Comparison of ENCODE assay signal across 13 cellular contexts in genomic region chr17:42002792-42003301, GRCh38. TPM values are rescaled to one million over a fixed set of nuclear protein-coding genes. Genes with fewer than 3 reads are reported as not detected.
DNase-seq lines count a peak whose midpoint lies in the region; ATAC-seq and TF ChIP-seq lines count a peak whose summit lies in the region.
"Had no signal": no experiment of that assay in that cellular context is flagged by ENCODE, and none has a peak within 500 bp of the region (broad histone marks: within the 10 kb centered on the region; RNA-seq: fewer than 3 reads in every experiment).

No MANE protein-coding gene starts in this region.

- no peaks in the 10 kb centered on the region for H3K4me1 Mint-ChIP-seq in GM23338
- peaks cover 4% of the 10 kb centered on the region for H3K4me1 Mint-ChIP-seq in activated naive CD4-positive, alpha-beta T cell treated with anti-CD3 and anti-CD28 coated beads, Interleukin-2, amount 10 ng/mL, durations not matched to agents 7 days and 5 days

- no peak overlapping the region for H3K4me3 ChIP-seq in GM23338
- H3K4me3 ChIP-seq in SK-N-MC, result no peak overlapping the region
- H3K4me3 ChIP-seq: ascending aorta, esophagus squamous epithelium, HAP-1, K562 had no signal

- peaks cover 15% of the 10 kb centered on the region for H3F3A ChIP-seq in GM23338 (replicated peaks; ENCODE audit: low read depth)

- H3K27me3 Mint-ChIP-seq in GM23338 (ENCODE audit: insufficient read depth, low read depth, poor library complexity), result peaks cover 2% of the 10 kb centered on the region
- H3K27me3 Mint-ChIP-seq in activated naive CD4-positive, alpha-beta T cell treated with anti-CD3 and anti-CD28 coated beads, Interleukin-2, amount 10 ng/mL, durations not matched to agents 7 days and 5 days, result no peaks in the 10 kb centered on the region
- H3K27me3 Mint-ChIP-seq: naive thymus-derived CD4-positive, alpha-beta T cell had no signal

- no peak overlapping the region for H3K27ac Mint-ChIP-seq in GM23338
- no peak overlapping the region for H3K27ac Mint-ChIP-seq in activated naive CD4-positive, alpha-beta T cell treated with anti-CD3 and anti-CD28 coated beads, Interleukin-2, amount 10 ng/mL, durations not matched to agents 7 days and 5 days

- no peaks in the 10 kb centered on the region for H3K4me1 ChIP-seq in GM23338 (ENCODE audit: insufficient read depth)

- no peaks in the 10 kb centered on the region for H3K9me3 ChIP-seq in SK-N-MC (ENCODE audit: low read depth, low read length)
- H3K9me3 ChIP-seq: ascending aorta, esophagus squamous epithelium, HAP-1 had no signal

- H3K27me3 ChIP-seq in GM23338 (ENCODE audit: insufficient read depth), result no peaks in the 10 kb centered on the region
- H3K27me3 ChIP-seq: ascending aorta, esophagus squamous epithelium had no signal

- peaks cover 50% of the 10 kb centered on the region for H3K36me3 Mint-ChIP-seq in GM23338 (ENCODE audit: low read depth)
- H3K36me3 Mint-ChIP-seq in activated naive CD4-positive, alpha-beta T cell treated with anti-CD3 and anti-CD28 coated beads, Interleukin-2, amount 10 ng/mL, durations not matched to agents 7 days and 5 days, result peaks cover 31% of the 10 kb centered on the region

- H3K9me3 Mint-ChIP-seq in GM23338, result no peaks in the 10 kb centered on the region
- H3K9me3 Mint-ChIP-seq in activated naive CD4-positive, alpha-beta T cell treated with anti-CD3 and anti-CD28 coated beads, Interleukin-2, amount 10 ng/mL, durations not matched to agents 7 days and 5 days, result no peaks in the 10 kb centered on the region
- H3K9me3 Mint-ChIP-seq: naive thymus-derived CD4-positive, alpha-beta T cell had no signal

- no peak overlapping the region for H3K9ac ChIP-seq in SK-N-MC (ENCODE audit: insufficient read length)

- no peak overlapping the region for H3K4me3 Mint-ChIP-seq in GM23338
- H3K4me3 Mint-ChIP-seq in activated naive CD4-positive, alpha-beta T cell treated with anti-CD3 and anti-CD28 coated beads, Interleukin-2, amount 10 ng/mL, durations not matched to agents 7 days and 5 days, result no peak overlapping the region
- H3K4me3 Mint-ChIP-seq: naive thymus-derived CD4-positive, alpha-beta T cell had no signal

- peaks cover 45% of the 10 kb centered on the region for H4K20me1 ChIP-seq in GM23338 (replicated peaks; ENCODE audit: insufficient read depth)

- H3K9me2 ChIP-seq in GM23338 (ENCODE audit: insufficient read depth), result no peaks in the 10 kb centered on the region

- H3K79me2 ChIP-seq in GM23338 (replicated peaks; ENCODE audit: insufficient read depth), result peaks cover 75% of the 10 kb centered on the region

- peaks cover 35% of the 10 kb centered on the region for H3K36me3 ChIP-seq in GM23338 (ENCODE audit: insufficient read depth)
- H3K36me3 ChIP-seq in SK-N-MC (ENCODE audit: insufficient read depth, low read length), result peaks cover 54% of the 10 kb centered on the region

- DNase-seq in GM23338 (ENCODE audit: low spot score) (no peak), SK-N-MC (ENCODE audit: low read depth, low spot score) (no peak), globus pallidus (ENCODE audit: low spot score) (peak; percentile 85), renal cortical epithelial cell (ENCODE audit: low read depth) (peak; percentile 84), AML-193 (lab: John Stamatoyannopoulos, UW) (no peak), NCI-H1436 (lab: John Stamatoyannopoulos, UW) (no peak)
- DNase-seq in activated naive CD4-positive, alpha-beta T cell treated with anti-CD3 and anti-CD28 coated beads, Interleukin-2, amount 10 ng/mL, durations not matched to agents 7 days and 5 days, result no peak
- DNase-seq: esophagus squamous epithelium; naive thymus-derived CD4-positive, alpha-beta T cell had no signal

- no peak for TF ChIP-seq CTCF in GM23338 (conservative IDR thresholded peaks at IDR 0.05; ENCODE audit: low read depth in 2 of 2)

- ATAC-seq in GM23338, result no peak
- ATAC-seq in GM19395 (IDR thresholded peaks at IDR 0.05; ENCODE audit: unreplicated experiment), result no peak
- ATAC-seq: K562; naive thymus-derived CD4-positive, alpha-beta T cell had no signal

- CTCF ChIA-PET in activated naive CD4-positive, alpha-beta T cell treated with anti-CD3 and anti-CD28 coated beads, Interleukin-2, amount 10 ng/mL, durations not matched to agents 7 days and 5 days (lab: Charles Lee), result interaction anchor here (1.3 kb wide), 2 partner anchors 18 to 65 kb away, joined by 3 read pairs; no protein-coding TSS in a partner anchor

- no peak overlapping the region for H3K4me2 ChIP-seq in GM23338

- no peak overlapping the region for H2AFZ ChIP-seq in GM23338

- H3K27ac ChIP-seq in GM23338 (ENCODE audit: low read depth), result peak overlapping the region; percentile 72; the same call in 1 of the 2 replicates
- H3K27ac ChIP-seq in SK-N-MC, result peak overlapping the region; percentile 50
- H3K27ac ChIP-seq: ascending aorta, esophagus squamous epithelium had no signal

TF ChIP-seq in GM23338, 12 proteins besides CTCF, POLR2A, EP300 and RAD21 (continues in another document):
- no peak for TF ChIP-seq ZNF331 (CRISPR knock-in tag; IDR thresholded peaks at IDR 0.05; ENCODE audit: low read depth)
- TF ChIP-seq ZNF114 (CRISPR knock-in tag; IDR thresholded peaks at IDR 0.05), result no peak
- TF ChIP-seq EZH2phosphoT487 (IDR thresholded peaks at IDR 0.05; ENCODE audit: unreplicated experiment), result no peak
- TF ChIP-seq ZNF462 (CRISPR knock-in tag; IDR thresholded peaks at IDR 0.05), result no peak

RNA-seq across cellular contexts. Expression of gene DNAJC7, which starts 14.4 kb away (rescaled TPM):
- total RNA-seq in GM23338 (2014; rRNA removed; shearing (Covaris generic)), result 119 and 139 TPM in 2 replicates
- 136 and 141 TPM in 2 replicates for polyA plus RNA-seq in GM23338 (2016; fragmentation: Nextera tagmentation; extraction: Ambion mirVana)
- 67.6 and 107 TPM in 2 replicates for total RNA-seq in renal cortical epithelial cell

RNA-seq across cellular contexts. Expression of gene NKIRAS2, which starts 17.0 kb away (rescaled TPM):
- total RNA-seq in GM23338 (2014; rRNA removed; shearing (Covaris generic)), result 42.5 and 52.9 TPM in 2 replicates
- 31.3 and 31.7 TPM in 2 replicates for polyA plus RNA-seq in GM23338 (2016; fragmentation: Nextera tagmentation; extraction: Ambion mirVana)
- 33.5 and 41.4 TPM in 2 replicates for total RNA-seq in renal cortical epithelial cell

RNA-seq across cellular contexts. Expression of gene CNP, which starts 36.3 kb away (rescaled TPM):
- total RNA-seq in GM23338 (2014; rRNA removed; shearing (Covaris generic)), result 40.3 and 47.8 TPM in 2 replicates
- 28.3 and 30.8 TPM in 2 replicates for polyA plus RNA-seq in GM23338 (2016; fragmentation: Nextera tagmentation; extraction: Ambion mirVana)
- 51.4 and 78.5 TPM in 2 replicates for total RNA-seq in renal cortical epithelial cell

RNA-seq across cellular contexts. Expression of gene C17orf113, which starts 47.6 kb away (rescaled TPM):
- 1.8 and 2.1 TPM in 2 replicates for total RNA-seq in GM23338 (2014; rRNA removed; shearing (Covaris generic))
- polyA plus RNA-seq in GM23338 (2016; fragmentation: Nextera tagmentation; extraction: Ambion mirVana), result 0.29 and 0.38 TPM in 2 replicates
- total RNA-seq in renal cortical epithelial cell, result 0.35 and 0.70 TPM in 2 replicates

Comparison
In these comparisons a context has a peak if more than half of its experiments do, and no peak if none do; other contexts are left out.
1. DNase-seq: peak in globus pallidus (single experiment) and renal cortical epithelial cell (single experiment); none in GM23338 (single experiment), SK-N-MC (single experiment), AML-193 (0 of 2), NCI-H1436 (single experiment) and activated naive CD4-positive, alpha-beta T cell treated with anti-CD3 and anti-CD28 coated beads, Interleukin-2, amount 10 ng/mL, durations not matched to agents 7 days and 5 days (single experiment).